ENCODE assay signal across 21 cellular contexts in the genomic region with DNA sequence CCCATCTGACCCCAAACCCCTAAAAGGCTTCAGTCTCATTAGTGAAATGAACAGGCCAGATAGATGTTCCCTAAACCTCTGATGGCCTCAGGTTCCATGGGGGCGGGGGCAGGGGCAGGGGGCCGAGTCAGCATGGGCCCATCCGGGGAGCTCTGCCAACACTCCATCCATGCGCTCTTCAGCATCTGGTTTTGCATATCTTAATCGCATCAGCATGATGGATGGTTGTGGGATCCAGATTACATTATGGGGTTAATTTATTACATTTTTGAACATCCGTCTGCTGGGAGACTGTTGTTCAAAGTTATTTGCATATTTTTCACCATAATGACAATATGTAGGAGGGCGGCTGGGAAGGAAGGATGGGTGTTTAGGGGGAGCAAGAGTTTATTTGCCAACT. TPM values are rescaled to one million over a fixed set of nuclear protein-coding genes. Genes with fewer than 3 reads are reported as not detected.
"Had no signal": no experiment of that assay in that cellular context is flagged by ENCODE, and none has a peak within 500 bp of the region (broad histone marks: within the 10 kb centered on the region; RNA-seq: fewer than 3 reads in every experiment).

No MANE protein-coding gene starts in this region.

- H3K36me3 Mint-ChIP-seq: stimulated activated naive B cell treated with anti-CD40 and anti-IgM and Interleukin-4, amounts not matched to agents 10 μg/mL and 1 μg/mL and 100 μg/mL, for 72 hours had no signal

- H3K27me3 ChIP-seq: right atrium auricular region, uterus had no signal

- ATAC-seq: activated T-helper 17 cell treated with anti-CD3 and anti-CD28 coated beads, Interleukin-2, amount 50 U/mL, for 72 hours; foreskin keratinocyte; left ventricle myocardium superior; stimulated activated naive B cell treated with anti-CD40 and anti-IgM and Interleukin-4, amounts not matched to agents 10 μg/mL and 1 μg/mL and 100 μg/mL, for 72 hours had no signal

- H3K9me3 Mint-ChIP-seq: activated T-helper 17 cell treated with anti-CD3 and anti-CD28 coated beads, Interleukin-2, amount 50 U/mL, for 72 hours; nephron; stimulated activated naive B cell treated with anti-CD40 and anti-IgM and Interleukin-4, amounts not matched to agents 10 μg/mL and 1 μg/mL and 100 μg/mL, for 72 hours had no signal

- H3K4me1 ChIP-seq: breast epithelium, foreskin keratinocyte, uterus had no signal

- H3K4me3 ChIP-seq: breast epithelium, right atrium auricular region, tibial nerve, uterus had no signal

- H3K4me3 Mint-ChIP-seq: activated T-helper 17 cell treated with anti-CD3 and anti-CD28 coated beads, Interleukin-2, amount 50 U/mL, for 72 hours; stimulated activated naive B cell treated with anti-CD40 and anti-IgM and Interleukin-4, amounts not matched to agents 10 μg/mL and 1 μg/mL and 100 μg/mL, for 72 hours had no signal

- H3K27ac ChIP-seq: breast epithelium, foreskin keratinocyte, right atrium auricular region, tibial nerve, uterus had no signal

- H3K36me3 ChIP-seq: breast epithelium, right atrium auricular region, tibial nerve, uterus had no signal

- H3K27me3 Mint-ChIP-seq: progenitor cell of endocrine pancreas had no signal

- H3K27ac Mint-ChIP-seq: activated T-helper 17 cell treated with anti-CD3 and anti-CD28 coated beads, Interleukin-2, amount 50 U/mL, for 72 hours; progenitor cell of endocrine pancreas; stimulated activated naive B cell treated with anti-CD40 and anti-IgM and Interleukin-4, amounts not matched to agents 10 μg/mL and 1 μg/mL and 100 μg/mL, for 72 hours had no signal

- H3K9me3 ChIP-seq: breast epithelium, right atrium auricular region, tibial nerve, uterus had no signal

- DNase-seq: activated CD4-positive, CD25-positive, alpha-beta regulatory T cell treated with anti-CD3 and anti-CD28 coated beads, Interleukin-2, amount 50 U/mL, for 72 hours; activated naive CD4-positive, alpha-beta T cell treated with Interleukin-2 at 50 U/mL for 16 hours; activated T-cell treated with anti-CD3 and anti-CD28 coated beads for 4 hours; aorta; cerebellar nuclear complex; effector memory CD4-positive, alpha-beta T cell; foreskin keratinocyte; kidney glomerular epithelial cell; left ventricle myocardium superior; stimulated activated CD4-positive, alpha-beta T cell treated with anti-CD3 and anti-CD28 coated beads, Interleukin-2, amount 100 ng/mL, for 48 hours; stimulated activated naive B cell treated with anti-CD40 and anti-IgM and Interleukin-4, amounts not matched to agents 10 μg/mL and 1 μg/mL and 100 μg/mL, for 72 hours; uterus had no signal

- H3K4me1 Mint-ChIP-seq: activated T-helper 17 cell treated with anti-CD3 and anti-CD28 coated beads, Interleukin-2, amount 50 U/mL, for 72 hours had no signal

RNA-seq across cellular contexts. Expression of a gene that starts 7.4 kb away (rescaled TPM):
- total RNA-seq: foreskin keratinocyte, mesenteric fat pad, omental fat pad, right atrium auricular region, skeletal muscle tissue had no signal
- polyA plus RNA-seq: foreskin keratinocyte had no signal
